In the genomic region with DNA sequence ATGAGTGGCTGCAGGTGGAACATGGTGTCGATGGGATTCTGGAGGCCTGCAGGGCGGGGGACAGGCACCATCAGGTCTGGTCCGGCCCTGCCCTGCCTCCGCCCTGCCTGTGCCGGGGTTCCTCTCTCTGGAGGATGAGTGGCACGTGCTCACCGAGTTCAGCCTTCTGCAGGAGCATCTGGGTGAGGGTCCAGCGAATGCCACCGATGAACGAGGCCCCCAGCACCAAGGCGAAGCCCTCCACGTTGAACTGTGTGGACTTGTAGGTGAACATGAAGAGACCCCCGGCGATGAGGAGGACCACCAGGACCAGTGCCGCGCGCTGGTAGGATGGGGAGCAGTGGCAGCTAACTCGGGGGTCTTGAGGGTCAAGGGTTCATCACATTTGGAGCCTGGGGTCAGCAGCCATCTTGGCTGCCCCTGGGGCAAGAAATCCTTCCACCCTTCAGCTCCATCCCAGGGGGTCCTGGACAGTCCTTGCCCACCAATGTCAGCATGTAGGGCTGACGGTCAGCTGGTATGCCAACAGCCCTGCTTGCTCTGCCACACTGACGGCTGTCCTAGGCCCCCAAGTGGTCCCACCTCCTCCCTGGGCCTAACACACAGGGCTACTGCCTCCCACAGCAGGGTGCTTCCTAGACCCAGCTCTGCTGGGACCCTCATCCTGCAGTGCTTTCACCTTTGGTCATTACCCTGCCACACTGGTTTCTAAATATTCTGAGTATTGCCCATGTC, we compare ENCODE assay signal across 17 cellular contexts. TPM values are rescaled to one million over a fixed set of nuclear protein-coding genes. Genes with fewer than 3 reads are reported as not detected.
DNase-seq lines count a peak whose midpoint lies in the region; ATAC-seq and TF ChIP-seq lines count a peak whose summit lies in the region.
"Had no signal": no experiment of that assay in that cellular context is flagged by ENCODE, and none has a peak within 500 bp of the region (broad histone marks: within the 10 kb centered on the region; RNA-seq: fewer than 3 reads in every experiment).

No MANE protein-coding gene starts in this region.

- intact Hi-C loops in Caco-2 (cut with micrococcal nuclease; ENCODE audit: unreplicated experiment) (loop anchor here (1.0 to 10.0 kb wide), 3 partner anchors 8 to 340 kb away; a partner anchor contains a TSS), sigmoid colon (cut with DNase I) (no loop called here)

- H3K4me1 Mint-ChIP-seq in Caco-2 (ENCODE audit: low read depth, unreplicated experiment), result peaks cover 41% of the 10 kb centered on the region
- H3K4me1 Mint-ChIP-seq in activated naive CD8-positive, alpha-beta T cell (ENCODE audit: low read depth), result peaks cover 51% of the 10 kb centered on the region
- H3K4me1 Mint-ChIP-seq in memory B cell, result peaks cover 29% of the 10 kb centered on the region
- H3K4me1 Mint-ChIP-seq in type B pancreatic cell (ENCODE audit: unreplicated experiment), result peaks cover 25% of the 10 kb centered on the region

- H3K27me3 ChIP-seq in BLaER1 treated with 17β-estradiol and CSF1 and Interleukin-3, amounts not matched to agents 10 nM and 100 nM, result no peaks in the 10 kb centered on the region
- no peaks in the 10 kb centered on the region for H3K27me3 ChIP-seq in Caco-2 (replicated peaks; ENCODE audit: control insufficient read depth, insufficient read depth, low read length)
- no peaks in the 10 kb centered on the region for H3K27me3 ChIP-seq in mesendoderm (ENCODE audit: insufficient read depth, low read length, poor library complexity)
- H3K27me3 ChIP-seq in sigmoid colon, result no peaks in the 10 kb centered on the region
- H3K27me3 ChIP-seq: heart left ventricle had no signal

- H3K36me3 Mint-ChIP-seq in Caco-2 (ENCODE audit: insufficient read depth, unreplicated experiment) (peaks cover 47% of the 10 kb centered on the region), memory B cell (peaks cover 7% of the 10 kb centered on the region), type B pancreatic cell (peaks cover 22% of the 10 kb centered on the region)
- no peaks in the 10 kb centered on the region for H3K36me3 Mint-ChIP-seq in activated naive CD8-positive, alpha-beta T cell

- no peak overlapping the region for H2BK120ac ChIP-seq in mesendoderm (ENCODE audit: low read depth, low read length)

- H3K4me3 Mint-ChIP-seq in Caco-2 (ENCODE audit: unreplicated experiment) (no peak overlapping the region), memory B cell (no peak overlapping the region), type B pancreatic cell (no peak overlapping the region)
- no peak overlapping the region for H3K4me3 Mint-ChIP-seq in activated naive CD8-positive, alpha-beta T cell

- no peak overlapping the region for H3K18ac ChIP-seq in mesendoderm (ENCODE audit: low read length)

- POLR2A ChIA-PET in Caco-2 (lab: Charles Lee), result interaction anchor here (2.6 kb wide), 1 partner anchor 9 kb away, joined by 28 read pairs; no protein-coding TSS in a partner anchor

- peak overlapping the region; percentile 86 for H3K27ac Mint-ChIP-seq in Caco-2 (ENCODE audit: unreplicated experiment)
- H3K27ac Mint-ChIP-seq in activated naive CD8-positive, alpha-beta T cell, result peak overlapping the region; percentile 50
- H3K27ac Mint-ChIP-seq in memory B cell, result peak overlapping the region; percentile 14
- H3K27ac Mint-ChIP-seq in type B pancreatic cell, result no peak overlapping the region

- no peak for DNase-seq in Caco-2
- no peak for DNase-seq in memory B cell (ENCODE audit: low spot score in 2 of 2)
- DNase-seq in type B pancreatic cell (ENCODE audit: extremely low spot score, unreplicated experiment), result no peak
- DNase-seq in mesendoderm, result no peak
- DNase-seq in sigmoid colon, result no peak
- DNase-seq in NCI-H2227 treated with DMSO at 0.1 percent for 48 hours (lab: John Stamatoyannopoulos, UW), result no peak
- DNase-seq: DMS79, heart left ventricle, NCI-H1694 treated with DMSO at 0.1 percent for 48 hours, NCI-H748 treated with DMSO at 0.1 percent for 48 hours, psoas muscle, T1000 had no signal

- no peak for TF ChIP-seq CTCF in Caco-2 (IDR thresholded peaks at IDR 0.05; ENCODE audit: insufficient read depth in 1 of 2, low read depth in 1 of 2, low read length in 1 of 2, severe bottlenecking in 1 of 2, unreplicated experiment in 1 of 2)
- no peak for TF ChIP-seq CTCF in type B pancreatic cell (conservative IDR thresholded peaks at IDR 0.05)
- no peak for TF ChIP-seq CTCF in sigmoid colon (IDR thresholded peaks at IDR 0.05)

- peaks cover 0 to 50% (median 18%) of the 10 kb centered on the region in 11 experiments; a peak in 15 of 22 replicates for H4K20me1 ChIP-seq in BLaER1 treated with 17β-estradiol and CSF1 and Interleukin-3, amounts not matched to agents 10 nM and 100 nM

- WGBS in mesendoderm (ENCODE audit: extremely low coverage, insufficient coverage, low lambda C conversion rate), result no CpG with 5 or more reads among the region's 20 CpGs
- WGBS in sigmoid colon, 2 donors, result 95% methylated on average over 20 of the region's 20 CpGs

- H3K79me1 ChIP-seq in mesendoderm (ENCODE audit: low read length), result peaks cover under 1% of the 10 kb centered on the region

- H3K36me3 ChIP-seq in BLaER1 treated with 17β-estradiol and CSF1 and Interleukin-3, amounts not matched to agents 10 nM and 100 nM, result peaks cover 19 to 79% (median 50%) of the 10 kb centered on the region in 11 experiments; a peak in 21 of 22 replicates
- peaks cover 7% of the 10 kb centered on the region for H3K36me3 ChIP-seq in Caco-2 (ENCODE audit: control insufficient read depth, insufficient read depth, low read length)
- no peaks in the 10 kb centered on the region for H3K36me3 ChIP-seq in mesendoderm (ENCODE audit: control insufficient read depth, insufficient read depth, low read length)
- peaks cover 0 to 21% (median 1%) of the 10 kb centered on the region in 4 donors for H3K36me3 ChIP-seq in sigmoid colon

- H3K56ac ChIP-seq in mesendoderm (ENCODE audit: low read length), result no peak overlapping the region

- H3K9me3 Mint-ChIP-seq in Caco-2 (ENCODE audit: unreplicated experiment) (no peaks in the 10 kb centered on the region), memory B cell (no peaks in the 10 kb centered on the region), type B pancreatic cell (no peaks in the 10 kb centered on the region)
- no peaks in the 10 kb centered on the region for H3K9me3 Mint-ChIP-seq in activated naive CD8-positive, alpha-beta T cell (ENCODE audit: low read depth)

- no TSS peak for BruUV-seq in Caco-2 (replicated peaks; lab: Mats Ljungman, UMichigan)

- peak overlapping the region in 4 of 11 experiments; percentile 6 to 82 (median 12); a peak in 2 of 22 replicates for H3K9ac ChIP-seq in BLaER1 treated with 17β-estradiol and CSF1 and Interleukin-3, amounts not matched to agents 10 nM and 100 nM
- no peak overlapping the region for H3K9ac ChIP-seq in mesendoderm (ENCODE audit: low read length)
- H3K9ac ChIP-seq: KMS-11 had no signal

- no peak overlapping the region for H3K23ac ChIP-seq in mesendoderm (ENCODE audit: low read length)

- no peak overlapping the region for H3K4ac ChIP-seq in mesendoderm (ENCODE audit: low read depth, low read length)

- no peaks in the 10 kb centered on the region for H3K9me3 ChIP-seq in BLaER1 treated with 17β-estradiol and CSF1 and Interleukin-3, amounts not matched to agents 10 nM and 100 nM (replicated peaks in 1 of 11)
- H3K9me3 ChIP-seq in Caco-2 (no peaks in the 10 kb centered on the region), sigmoid colon (no peaks in the 10 kb centered on the region)
- H3K9me3 ChIP-seq: heart left ventricle, psoas muscle had no signal

- no peak overlapping the region for H3K4me3 ChIP-seq in BLaER1 treated with 17β-estradiol and CSF1 and Interleukin-3, amounts not matched to agents 10 nM and 100 nM
- H3K4me3 ChIP-seq in Caco-2 (ENCODE audit: low read depth, low read length), result no peak overlapping the region
- H3K4me3 ChIP-seq in mesendoderm (ENCODE audit: low read length), result no peak overlapping the region
- H3K4me3 ChIP-seq in sigmoid colon, result no peak overlapping the region
- H3K4me3 ChIP-seq: heart left ventricle, psoas muscle had no signal

- no peak overlapping the region for H2BK15ac ChIP-seq in mesendoderm (replicated peaks; ENCODE audit: low read depth)

- H3K27me3 Mint-ChIP-seq in Caco-2 (ENCODE audit: insufficient read depth, unreplicated experiment) (no peaks in the 10 kb centered on the region), memory B cell (no peaks in the 10 kb centered on the region), type B pancreatic cell (no peaks in the 10 kb centered on the region)
- no peaks in the 10 kb centered on the region for H3K27me3 Mint-ChIP-seq in activated naive CD8-positive, alpha-beta T cell

- no peak overlapping the region for H4K5ac ChIP-seq in mesendoderm (ENCODE audit: low read length)

- CTCF ChIA-PET in Caco-2 (lab: Charles Lee), result interaction anchor here (0.9 to 1.2 kb wide), 3 partner anchors 9 to 227 kb away, joined by 3 to 7 read pairs (median 3); no protein-coding TSS in a partner anchor

- H3K79me2 ChIP-seq in mesendoderm (ENCODE audit: control insufficient read depth, insufficient read depth, low read length), result no peaks in the 10 kb centered on the region

- peaks cover 65 to 79% (median 71%) of the 10 kb centered on the region in 10 experiments for H3K4me1 ChIP-seq in BLaER1 treated with 17β-estradiol and CSF1 and Interleukin-3, amounts not matched to agents 10 nM and 100 nM
- H3K4me1 ChIP-seq in Caco-2, result peaks cover 44% of the 10 kb centered on the region
- H3K4me1 ChIP-seq in mesendoderm (ENCODE audit: control insufficient read depth, low read depth, low read length), result peaks cover 5% of the 10 kb centered on the region
- peaks cover 0 to 25% (median 15%) of the 10 kb centered on the region in 4 donors for H3K4me1 ChIP-seq in sigmoid colon

- peak overlapping the region in 6 of 11 experiments; percentile 3 to 99 (median 98); a peak in 9 of 22 replicates for H3K27ac ChIP-seq in BLaER1 treated with 17β-estradiol and CSF1 and Interleukin-3, amounts not matched to agents 10 nM and 100 nM
- H3K27ac ChIP-seq in mesendoderm (ENCODE audit: low read depth, low read length), result no peak overlapping the region
- H3K27ac ChIP-seq in sigmoid colon, result no peak overlapping the region
- H3K27ac ChIP-seq: heart left ventricle, KMS-11, psoas muscle had no signal

- H4K8ac ChIP-seq in mesendoderm (ENCODE audit: low read depth, low read length), result no peak overlapping the region

- no peak overlapping the region for H2AK5ac ChIP-seq in mesendoderm (ENCODE audit: low read length)

- no peak overlapping the region; a peak in 2 of 22 replicates for H3K4me2 ChIP-seq in BLaER1 treated with 17β-estradiol and CSF1 and Interleukin-3, amounts not matched to agents 10 nM and 100 nM
- H3K4me2 ChIP-seq in mesendoderm (ENCODE audit: low read length), result no peak overlapping the region
- H3K4me2 ChIP-seq: KMS-11 had no signal

- no peak for ATAC-seq in memory B cell (ENCODE audit: low read depth)
- ATAC-seq: activated CD4-positive, CD25-positive, alpha-beta regulatory T cell treated with anti-CD3 and anti-CD28 coated beads, Interleukin-2, amount 50 U/mL, for 24 hours; HCT116; heart left ventricle; psoas muscle had no signal

- no peak overlapping the region for H2BK5ac ChIP-seq in mesendoderm (ENCODE audit: low read length)

- TF ChIP-seq POLR2A in sigmoid colon (IDR thresholded peaks at IDR 0.05), result no peak

- no peak for TF ChIP-seq EP300 in sigmoid colon (IDR thresholded peaks at IDR 0.05)

RNA-seq across cellular contexts. Expression of a gene that starts 46.8 kb away (rescaled TPM):
- total RNA-seq in Caco-2 (2022), result 0.11 TPM in 1 of 2 replicates, not detected in the other
- total RNA-seq in type B pancreatic cell (ENCODE audit: low replicate concordance), result 1.3 and 1.8 TPM in 2 replicates
- 0.08 TPM for polyA plus RNA-seq in mesendoderm (2013, experiment 1 of 2)
- polyA plus RNA-seq in mesendoderm (2013, experiment 2 of 2), result 0.01 TPM
- total RNA-seq in sigmoid colon, result under 1 TPM in 2 of 4 donors, not detected in 2; 0.41 to 0.55 TPM
- under 1 TPM in 1 of 3 donors, not detected in 2; 0.06 TPM for polyA plus RNA-seq in sigmoid colon

RNA-seq across cellular contexts. Expression of a gene that starts 51.3 kb away (rescaled TPM):
- total RNA-seq in Caco-2 (2022) (75.0 and 82.4 TPM in 2 replicates), type B pancreatic cell (ENCODE audit: low replicate concordance) (35.1 and 49.1 TPM in 2 replicates), sigmoid colon (10 to 100 TPM; 40.3 to 52.1 (median 46.2) TPM)
- 15.8 TPM for polyA plus RNA-seq in mesendoderm (2013, experiment 1 of 2)
- polyA plus RNA-seq in mesendoderm (2013, experiment 2 of 2), result 14.4 TPM
- polyA plus RNA-seq in sigmoid colon, result 10 to 100 TPM; 13.2 to 19.2 (median 13.8) TPM

Comparison
In these comparisons a context has a peak if more than half of its experiments do, and no peak if none do; other contexts are left out.
1. H3K27ac ChIP-seq: peak in BLaER1 treated with 17β-estradiol and CSF1 and Interleukin-3, amounts not matched to agents 10 nM and 100 nM (6 of 11); none in mesendoderm (single experiment) and sigmoid colon (0 of 4).